26 cellular contexts compared by ENCODE assay signal in genomic region chr10:17381502-17382142, GRCh38.
"Had no signal": no experiment of that assay in that cellular context is flagged by ENCODE, and none has a peak within 500 bp of the region (broad histone marks: within the 10 kb centered on the region; RNA-seq: fewer than 3 reads in every experiment).

No MANE protein-coding gene starts in this region.

- FAIRE-seq: astrocyte had no signal

- DNase-seq: activated CD4-positive, alpha-beta memory T cell treated with anti-CD3 and anti-CD28 coated beads for 36 hours; activated CD4-positive, alpha-beta T cell treated with anti-CD3 and anti-CD28 coated beads for 48 hours; activated CD4-positive, CD25-positive, alpha-beta regulatory T cell; activated CD8-positive, alpha-beta memory T cell treated with anti-CD3 and anti-CD28 coated beads, Interleukin-2, amount 50 U/mL, for 4 hours; activated gamma-delta T cell treated with Interleukin-2 at 50 U/mL for 16 hours; activated naive CD4-positive, alpha-beta T cell treated with anti-CD3 and anti-CD28 coated beads, Interleukin-2, amount 50 U/mL, for 16 hours; activated T-cell treated with anti-CD3 and anti-CD28 coated beads, Interleukin-2, amount 50 U/mL, for 1 hour; amniotic stem cell; dermis blood vessel endothelial cell; effector CD4-positive, alpha-beta T cell; heart left ventricle; left lung; lower lobe of right lung; mucosa of descending colon; posterior cingulate gyrus; right lobe of liver; stimulated activated CD4-positive, alpha-beta T cell treated with anti-CD3 and anti-CD28 coated beads, Interleukin-2, amount 100 ng/mL, for 48 hours; stimulated activated naive CD8-positive, alpha-beta T cell treated with anti-CD3 and anti-CD28 coated beads, Interleukin-15, Interleukin-2, amounts not matched to agents 100 U/mL and 50 U/mL, for 24 hours; T-helper 1 cell; trophoblast cell had no signal

- ATAC-seq: heart left ventricle; left lung; lower lobe of right lung; mucosa of descending colon; natural killer cell treated with Interleukin-12 subunit alpha and Interleukin-12 subunit beta and Interleukin-15 and Interleukin-18, amount 100 ng/mL, for 72 hours; right lobe of liver; stimulated activated naive CD8-positive, alpha-beta T cell treated with anti-CD3 and anti-CD28 coated beads, Interleukin-15, Interleukin-2, amounts not matched to agents 100 U/mL and 50 U/mL, for 24 hours had no signal

- H3K27me3 ChIP-seq: heart left ventricle, left lung, right lobe of liver had no signal

- H3K36me3 Mint-ChIP-seq: activated CD4-positive, alpha-beta memory T cell treated with anti-CD3 and anti-CD28 coated beads for 36 hours; natural killer cell treated with Interleukin-12 subunit alpha and Interleukin-12 subunit beta and Interleukin-15 and Interleukin-18, amount 100 ng/mL, for 72 hours had no signal

- H3K4me3 ChIP-seq: heart left ventricle, left lung, lower lobe of right lung, mucosa of descending colon, right lobe of liver, thoracic aorta had no signal

- H3K4me1 ChIP-seq: left lung, right lobe of liver had no signal

- H3K9me3 Mint-ChIP-seq: activated CD4-positive, alpha-beta memory T cell treated with anti-CD3 and anti-CD28 coated beads for 36 hours; activated T-helper 1 cell treated with anti-CD3 and anti-CD28 coated beads, Interleukin-12 subunit alpha, Interleukin-12 subunit beta, Interleukin-2, Interleukin-4 antibody, amounts not matched to agents 30 ng/mL and 10 ng/mL and 1 ng/mL, durations not matched to agents 14 hours and 24 hours and 36 hours; central memory CD8-positive, alpha-beta T cell; natural killer cell treated with Interleukin-12 subunit alpha and Interleukin-12 subunit beta and Interleukin-15 and Interleukin-18, amount 100 ng/mL, for 72 hours; T-helper 2 cell treated with Interferon-gamma antibody and Interleukin-4, amounts not matched to agents 5 μg/mL and 100 μg/mL, for 36 hours had no signal

- H3K27ac ChIP-seq: left lung, lower lobe of right lung, right lobe of liver, thoracic aorta had no signal

- H3K27ac Mint-ChIP-seq: activated CD4-positive, alpha-beta memory T cell treated with anti-CD3 and anti-CD28 coated beads for 36 hours; activated T-helper 1 cell treated with anti-CD3 and anti-CD28 coated beads, Interleukin-12 subunit alpha, Interleukin-12 subunit beta, Interleukin-2, Interleukin-4 antibody, amounts not matched to agents 30 ng/mL and 10 ng/mL and 1 ng/mL, durations not matched to agents 14 hours and 24 hours and 36 hours; natural killer cell treated with Interleukin-12 subunit alpha and Interleukin-12 subunit beta and Interleukin-15 and Interleukin-18, amount 100 ng/mL, for 72 hours; T-helper 2 cell treated with Interferon-gamma antibody and Interleukin-4, amounts not matched to agents 5 μg/mL and 100 μg/mL, for 36 hours had no signal

- H3K4me1 Mint-ChIP-seq: central memory CD8-positive, alpha-beta T cell had no signal

- H3K36me3 ChIP-seq: heart left ventricle, left lung, lower lobe of right lung, right lobe of liver, thoracic aorta had no signal

- H3K27me3 Mint-ChIP-seq: activated CD4-positive, alpha-beta memory T cell treated with anti-CD3 and anti-CD28 coated beads for 36 hours; central memory CD8-positive, alpha-beta T cell; natural killer cell treated with Interleukin-12 subunit alpha and Interleukin-12 subunit beta and Interleukin-15 and Interleukin-18, amount 100 ng/mL, for 72 hours had no signal

- H3K9me3 ChIP-seq: heart left ventricle, lower lobe of right lung, mucosa of descending colon, right lobe of liver, thoracic aorta had no signal

- H3K4me3 Mint-ChIP-seq: activated CD4-positive, alpha-beta memory T cell treated with anti-CD3 and anti-CD28 coated beads for 36 hours; activated T-helper 1 cell treated with anti-CD3 and anti-CD28 coated beads, Interleukin-12 subunit alpha, Interleukin-12 subunit beta, Interleukin-2, Interleukin-4 antibody, amounts not matched to agents 30 ng/mL and 10 ng/mL and 1 ng/mL, durations not matched to agents 14 hours and 24 hours and 36 hours; central memory CD8-positive, alpha-beta T cell; natural killer cell treated with Interleukin-12 subunit alpha and Interleukin-12 subunit beta and Interleukin-15 and Interleukin-18, amount 100 ng/mL, for 72 hours; T-helper 2 cell treated with Interferon-gamma antibody and Interleukin-4, amounts not matched to agents 5 μg/mL and 100 μg/mL, for 36 hours had no signal
